In genomic region chr17:48026503-48027321, GRCh38 we compare ENCODE assay signal across 8 cellular contexts. TPM values are rescaled to one million over a fixed set of nuclear protein-coding genes. Genes with fewer than 3 reads are reported as not detected.
DNase-seq lines count a peak whose midpoint lies in the region; ATAC-seq and TF ChIP-seq lines count a peak whose summit lies in the region.

No MANE protein-coding gene starts in this region.

- H3K4me3 ChIP-seq in GM12865 (ENCODE audit: low read depth, low read length) (no peak overlapping the region), Loucy (ENCODE audit: low read length, poor library complexity, severe bottlenecking) (no peak overlapping the region), fibroblast of the aortic adventitia (ENCODE audit: low read depth, low read length) (no peak overlapping the region)

- no peak overlapping the region for H3K9ac ChIP-seq in Loucy (ENCODE audit: low read depth, low read length, poor library complexity, severe bottlenecking)

- no peak overlapping the region for H3K4me3 Mint-ChIP-seq in activated T-helper 2 cell treated with anti-CD3 and anti-CD28 coated beads, Interferon-gamma antibody, Interleukin-2, Interleukin-4, amounts not matched to agents 10 μg/mL and 5 μg/mL and 100 μg/mL, durations not matched to agents 14 hours and 24 hours and 36 hours (ENCODE audit: low read depth)
- peak overlapping the region; percentile 70 for H3K4me3 Mint-ChIP-seq in neural crest cell

- no peaks in the 10 kb centered on the region for H3K9me3 ChIP-seq in Loucy (ENCODE audit: insufficient read depth, low read depth, low read length)

- no peak overlapping the region for H3K27ac Mint-ChIP-seq in activated T-helper 2 cell treated with anti-CD3 and anti-CD28 coated beads, Interferon-gamma antibody, Interleukin-2, Interleukin-4, amounts not matched to agents 10 μg/mL and 5 μg/mL and 100 μg/mL, durations not matched to agents 14 hours and 24 hours and 36 hours
- H3K27ac Mint-ChIP-seq in neural crest cell (ENCODE audit: unreplicated experiment): no peak overlapping the region

- H3K27ac ChIP-seq in substantia nigra (ENCODE audit: low read depth, low read length, poor library complexity, severe bottlenecking): no peak overlapping the region

- no peaks in the 10 kb centered on the region for H3K36me3 ChIP-seq in Loucy (ENCODE audit: insufficient read depth, low read length)

- H3K4me2 ChIP-seq in Loucy (ENCODE audit: low read depth, low read length, poor library complexity, severe bottlenecking): no peak overlapping the region

- H3K4me1 Mint-ChIP-seq in activated T-helper 2 cell treated with anti-CD3 and anti-CD28 coated beads, Interferon-gamma antibody, Interleukin-2, Interleukin-4, amounts not matched to agents 10 μg/mL and 5 μg/mL and 100 μg/mL, durations not matched to agents 14 hours and 24 hours and 36 hours (ENCODE audit: low read depth): peaks cover 28% of the 10 kb centered on the region
- H3K4me1 Mint-ChIP-seq in neural crest cell: peaks cover 42% of the 10 kb centered on the region

- no peak for ATAC-seq in GM19467 (IDR thresholded peaks at IDR 0.05; ENCODE audit: unreplicated experiment)

- no peaks in the 10 kb centered on the region for H3K9me2 ChIP-seq in Loucy (replicated peaks; ENCODE audit: low read depth, low read length)

- peaks cover 27% of the 10 kb centered on the region for H3K27me3 Mint-ChIP-seq in activated T-helper 2 cell treated with anti-CD3 and anti-CD28 coated beads, Interferon-gamma antibody, Interleukin-2, Interleukin-4, amounts not matched to agents 10 μg/mL and 5 μg/mL and 100 μg/mL, durations not matched to agents 14 hours and 24 hours and 36 hours (ENCODE audit: low read depth)
- peaks cover 10% of the 10 kb centered on the region for H3K27me3 Mint-ChIP-seq in neural crest cell (ENCODE audit: low read depth)

- intact Hi-C loops in activated T-helper 2 cell treated with anti-CD3 and anti-CD28 coated beads, Interferon-gamma antibody, Interleukin-2, Interleukin-4, amounts not matched to agents 10 μg/mL and 5 μg/mL and 100 μg/mL, durations not matched to agents 14 hours and 24 hours and 36 hours (cut with micrococcal nuclease): loop anchor here (5.0 to 10.0 kb wide), 2 partner anchors 218 to 516 kb away; no protein-coding TSS in a partner anchor

- no peaks in the 10 kb centered on the region for H3K79me2 ChIP-seq in Loucy (ENCODE audit: insufficient read depth, low read length)

- no peak overlapping the region for H2AFZ ChIP-seq in Loucy (ENCODE audit: low read length)

- TF ChIP-seq CTCF in GM12865 (IDR thresholded peaks at IDR 0.05; ENCODE audit: insufficient read depth, low read depth, low read length, missing control alignments) (peak; percentile 95), Loucy (conservative IDR thresholded peaks at IDR 0.05; ENCODE audit: low read length) (peak; percentile 81), fibroblast of the aortic adventitia (IDR thresholded peaks at IDR 0.05; ENCODE audit: insufficient read depth, low read length) (peak; percentile 94), neural crest cell (conservative IDR thresholded peaks at IDR 0.05) (peak; percentile 90)

- H3F3A ChIP-seq in Loucy (ENCODE audit: low read depth): no peaks in the 10 kb centered on the region

- peaks cover 5% of the 10 kb centered on the region for H4K20me1 ChIP-seq in Loucy (ENCODE audit: insufficient read depth, low read length, poor library complexity, severe bottlenecking)

- DNase-seq in GM12865 (ENCODE audit: low read depth): peak; percentile 92
- peak; percentile 88 for DNase-seq in RKO (ENCODE audit: low spot score)
- peak; percentile 65 for DNase-seq in activated T-helper 2 cell treated with anti-CD3 and anti-CD28 coated beads, Interferon-gamma antibody, Interleukin-2, Interleukin-4, amounts not matched to agents 10 μg/mL and 5 μg/mL and 100 μg/mL, durations not matched to agents 14 hours and 24 hours and 36 hours (ENCODE audit: low spot score)
- DNase-seq in fibroblast of the aortic adventitia (ENCODE audit: low read depth): peak; percentile 95
- peak; percentile 87 for DNase-seq in neural crest cell (ENCODE audit: low read depth, low spot score)
- DNase-seq in substantia nigra (lab: John Stamatoyannopoulos, UW): peak in 43 of 49 donors; percentile 29 to 84 (median 65)

- H3K4me1 ChIP-seq in Loucy (ENCODE audit: insufficient read depth, low read length, poor library complexity, severe bottlenecking): peaks cover 26% of the 10 kb centered on the region

- no peaks in the 10 kb centered on the region for H3K9me3 Mint-ChIP-seq in activated T-helper 2 cell treated with anti-CD3 and anti-CD28 coated beads, Interferon-gamma antibody, Interleukin-2, Interleukin-4, amounts not matched to agents 10 μg/mL and 5 μg/mL and 100 μg/mL, durations not matched to agents 14 hours and 24 hours and 36 hours
- no peaks in the 10 kb centered on the region for H3K9me3 Mint-ChIP-seq in neural crest cell

- no peaks in the 10 kb centered on the region for H3K27me3 ChIP-seq in Loucy (ENCODE audit: insufficient read depth, low read length, poor library complexity, severe bottlenecking)

- H3K36me3 Mint-ChIP-seq in activated T-helper 2 cell treated with anti-CD3 and anti-CD28 coated beads, Interferon-gamma antibody, Interleukin-2, Interleukin-4, amounts not matched to agents 10 μg/mL and 5 μg/mL and 100 μg/mL, durations not matched to agents 14 hours and 24 hours and 36 hours (ENCODE audit: low read depth): no peaks in the 10 kb centered on the region
- H3K36me3 Mint-ChIP-seq in neural crest cell (ENCODE audit: low read depth): no peaks in the 10 kb centered on the region

RNA-seq across cellular contexts. Expression of gene COPZ2, which starts 10.9 kb away (rescaled TPM):
- total RNA-seq in activated T-helper 2 cell treated with anti-CD3 and anti-CD28 coated beads, Interferon-gamma antibody, Interleukin-2, Interleukin-4, amounts not matched to agents 10 μg/mL and 5 μg/mL and 100 μg/mL, durations not matched to agents 14 hours and 24 hours and 36 hours: 5.7 and 5.9 TPM in 2 replicates
- 80.5 and 292 TPM in 2 replicates for total RNA-seq in fibroblast of the aortic adventitia (ENCODE audit: low replicate concordance)
- 4.0 and 4.1 TPM in 2 replicates for total RNA-seq in neural crest cell

RNA-seq across cellular contexts. Expression of gene NFE2L1, which starts 21.4 kb away (rescaled TPM):
- total RNA-seq in activated T-helper 2 cell treated with anti-CD3 and anti-CD28 coated beads, Interferon-gamma antibody, Interleukin-2, Interleukin-4, amounts not matched to agents 10 μg/mL and 5 μg/mL and 100 μg/mL, durations not matched to agents 14 hours and 24 hours and 36 hours: 66.2 and 71.3 TPM in 2 replicates
- total RNA-seq in fibroblast of the aortic adventitia (ENCODE audit: low replicate concordance): 103 and 413 TPM in 2 replicates
- 121 and 131 TPM in 2 replicates for total RNA-seq in neural crest cell

RNA-seq across cellular contexts. Expression of gene CDK5RAP3, which starts 55.8 kb away (rescaled TPM):
- 192 and 199 TPM in 2 replicates for total RNA-seq in activated T-helper 2 cell treated with anti-CD3 and anti-CD28 coated beads, Interferon-gamma antibody, Interleukin-2, Interleukin-4, amounts not matched to agents 10 μg/mL and 5 μg/mL and 100 μg/mL, durations not matched to agents 14 hours and 24 hours and 36 hours
- total RNA-seq in fibroblast of the aortic adventitia (ENCODE audit: low replicate concordance) (49.5 and 109 TPM in 2 replicates), neural crest cell (285 and 301 TPM in 2 replicates)

Comparison
In these comparisons a context has a peak if more than half of its experiments do, and no peak if none do; other contexts are left out.
1. RNA of gene COPZ2, which starts 10.9 kb away (total RNA-seq): 80.5 to 292 TPM in fibroblast of the aortic adventitia; 5.7 to 5.9 TPM in activated T-helper 2 cell treated with anti-CD3 and anti-CD28 coated beads, Interferon-gamma antibody, Interleukin-2, Interleukin-4, amounts not matched to agents 10 μg/mL and 5 μg/mL and 100 μg/mL, durations not matched to agents 14 hours and 24 hours and 36 hours and 4.0 to 4.1 TPM in neural crest cell; every median in the first group is over 10 times any median in the second.
2. Peak in every context shown above with its lines, with median percentiles within 50 percentile points of each other: DNase-seq and CTCF ChIP-seq.